ENCODE assay signal across 23 cellular contexts in genomic region chr1:16409536-16410152, GRCh38. TPM values are rescaled to one million over a fixed set of nuclear protein-coding genes. Genes with fewer than 3 reads are reported as not detected.
A peak's percentile ranks its signal among the peaks of the same experiment; 100 is the strongest.
DNase-seq lines count a peak whose midpoint lies in the region; ATAC-seq, FAIRE-seq and TF ChIP-seq lines count a peak whose summit lies in the region.
"Had no signal": no experiment of that assay in that cellular context is flagged by ENCODE, and none has a peak within 500 bp of the region (broad histone marks: within the 10 kb centered on the region; RNA-seq: fewer than 3 reads in every experiment).

No MANE protein-coding gene starts in this region.

- TF ChIP-seq EP300 in K562 (IDR thresholded peaks at IDR 0.05; ENCODE audit: low read length) = no peak

- peaks cover 5% of the 10 kb centered on the region for H3K9me1 ChIP-seq in K562 (ENCODE audit: control insufficient read depth, insufficient read depth, low read length)

- H3K4me1 Mint-ChIP-seq in stimulated activated effector memory CD8-positive, alpha-beta T cell treated with anti-CD3 and anti-CD28 coated beads, Interleukin-12 subunit alpha, Interleukin-12 subunit beta, amount 100 ng/mL, for 72 hours = peaks cover 6% of the 10 kb centered on the region
- H3K4me1 Mint-ChIP-seq: T-cell had no signal

- peaks cover 0 to 15% of the 10 kb centered on the region in 2 experiments; a peak in 3 of 5 replicates for H3K4me1 ChIP-seq in K562 (replicated peaks in 1 of 2; ENCODE audit: control insufficient read depth in 2 of 2, insufficient read depth in 2 of 2, low read length in 2 of 2)
- H3K4me1 ChIP-seq: HAP-1 had no signal

- H3K4me3 Mint-ChIP-seq in stimulated activated effector memory CD8-positive, alpha-beta T cell treated with anti-CD3 and anti-CD28 coated beads, Interleukin-12 subunit alpha, Interleukin-12 subunit beta, amount 100 ng/mL, for 72 hours = no peak overlapping the region
- H3K4me3 Mint-ChIP-seq: CD8-positive, alpha-beta T cell; T-cell had no signal

- H3K4me2 ChIP-seq in K562 (ENCODE audit: insufficient read depth, low read length) = no peak overlapping the region

- TF ChIP-seq CTCF in K562 (IDR thresholded peaks at IDR 0.05 in 2 of 3, conservative IDR thresholded peaks at IDR 0.05 in 1 of 3; ENCODE audit: insufficient read depth in 2 of 3, low read depth in 1 of 3, low read length in 3 of 3) = no peak

- H3K36me3 ChIP-seq in H7 (replicated peaks; ENCODE audit: control insufficient read depth, insufficient read depth, low read length) = no peaks in the 10 kb centered on the region
- no peaks in the 10 kb centered on the region for H3K36me3 ChIP-seq in K562 (ENCODE audit: control insufficient read depth, insufficient read depth, low read length)
- H3K36me3 ChIP-seq: BLaER1 treated with 17β-estradiol and CSF1 and Interleukin-3, amounts not matched to agents 10 nM and 100 nM; HAP-1 had no signal

- TF ChIP-seq POLR2A in K562 (conservative IDR thresholded peaks at IDR 0.05) = no peak

- ATAC-seq in K562 = peak; percentile 54; the same call in 2 of the 3 replicates
- no peak for ATAC-seq in stimulated activated effector memory CD8-positive, alpha-beta T cell treated with anti-CD3 and anti-CD28 coated beads, Interleukin-12 subunit alpha, Interleukin-12 subunit beta, amount 100 ng/mL, for 72 hours
- ATAC-seq: CD8-positive, alpha-beta T cell had no signal

- intact Hi-C loops in K562 (cut with micrococcal nuclease) = no loop called here

- DNase-seq in COLO668 (lab: John Stamatoyannopoulos, UW; ENCODE audit: unreplicated experiment) (peak; percentile 69), H7 (peak; percentile 61), K562 (ENCODE audit: extremely low read depth in 1 of 4, low spot score in 3 of 4) (no peak), NCI-H1417 (lab: John Stamatoyannopoulos, UW) (no peak), cerebellar nuclear complex (lab: John Stamatoyannopoulos, UW) (no peak)
- DNase-seq in stimulated activated effector memory CD8-positive, alpha-beta T cell treated with anti-CD3 and anti-CD28 coated beads, Interleukin-12 subunit alpha, Interleukin-12 subunit beta, amount 100 ng/mL, for 72 hours (ENCODE audit: low spot score in 2 of 2) = no peak
- no peak for DNase-seq in activated CD8-positive, alpha-beta memory T cell treated with anti-CD3 and anti-CD28 coated beads, Interleukin-2, amount 50 U/mL, for 48 hours
- DNase-seq: Calu3; CD8-positive, alpha-beta T cell; EL; GF-D8; NCI-H1105; NCI-H1694; NCI-H2081; NCI-H2171 treated with DMSO at 0.1 percent for 48 hours; NCI-H69; T-cell had no signal

- H3K27me3 ChIP-seq in H7 (ENCODE audit: control insufficient read depth, insufficient read depth, low read length) = no peaks in the 10 kb centered on the region
- H3K27me3 ChIP-seq in K562 (ENCODE audit: control insufficient read depth in 2 of 2, insufficient read depth in 2 of 2, low read length in 2 of 2) = no peaks in the 10 kb centered on the region; a peak in 1 of 5 replicates
- H3K27me3 ChIP-seq: BLaER1 treated with 17β-estradiol and CSF1 and Interleukin-3, amounts not matched to agents 10 nM and 100 nM had no signal

- no peaks in the 10 kb centered on the region for H4K20me1 ChIP-seq in K562 (replicated peaks; ENCODE audit: control insufficient read depth, insufficient read depth, low read length)
- H4K20me1 ChIP-seq: BLaER1 treated with 17β-estradiol and CSF1 and Interleukin-3, amounts not matched to agents 10 nM and 100 nM had no signal

- POLR2A ChIA-PET in K562 (lab: Yijun Ruan, JAX) = interaction anchor here (0.6 to 3.1 kb wide), 5 partner anchors 9 to 542 kb away, joined by 3 to 17 read pairs (median 3); no protein-coding TSS in a partner anchor

- TF ChIP-seq RAD21 in K562 (CRISPR knock-in tag; conservative IDR thresholded peaks at IDR 0.05 in 1 of 2, IDR thresholded peaks at IDR 0.05 in 1 of 2) = no peak

- H3K27ac Mint-ChIP-seq in stimulated activated effector memory CD8-positive, alpha-beta T cell treated with anti-CD3 and anti-CD28 coated beads, Interleukin-12 subunit alpha, Interleukin-12 subunit beta, amount 100 ng/mL, for 72 hours = peak overlapping the region; percentile 51
- H3K27ac Mint-ChIP-seq: CD8-positive, alpha-beta T cell; T-cell had no signal

- no peaks in the 10 kb centered on the region for H3K9me3 Mint-ChIP-seq in stimulated activated effector memory CD8-positive, alpha-beta T cell treated with anti-CD3 and anti-CD28 coated beads, Interleukin-12 subunit alpha, Interleukin-12 subunit beta, amount 100 ng/mL, for 72 hours
- H3K9me3 Mint-ChIP-seq: CD8-positive, alpha-beta T cell; T-cell had no signal

- no peak overlapping the region for H3K4me3 ChIP-seq in H7 (ENCODE audit: insufficient read depth, low read depth, low read length)
- H3K4me3 ChIP-seq in K562 = no peak overlapping the region
- H3K4me3 ChIP-seq: BLaER1 treated with 17β-estradiol and CSF1 and Interleukin-3, amounts not matched to agents 10 nM and 100 nM; HAP-1 had no signal

- peak overlapping the region in 1 of 2 experiments; percentile 82; a peak in 1 of 4 replicates for H3K9ac ChIP-seq in K562 (ENCODE audit: insufficient read depth in 1 of 2, low read depth in 2 of 2, low read length in 2 of 2)
- H3K9ac ChIP-seq: BLaER1 treated with 17β-estradiol and CSF1 and Interleukin-3, amounts not matched to agents 10 nM and 100 nM had no signal

- in situ Hi-C loops in K562 (cut with MboI) = no loop called here

- no peak overlapping the region for H3K27ac ChIP-seq in K562 (ENCODE audit: extremely low read depth, low read depth, low read length)
- H3K27ac ChIP-seq: BLaER1 treated with 17β-estradiol and CSF1 and Interleukin-3, amounts not matched to agents 10 nM and 100 nM; HL-60 had no signal

- no TSS peak for BruUV-seq in K562 (replicated peaks; lab: Mats Ljungman, UMichigan)

- peak overlapping the region; percentile 79 for H2AFZ ChIP-seq in K562 (ENCODE audit: low read depth, low read length)

- FAIRE-seq in K562 (lab: Jason Lieb, UNC) = no peak
- FAIRE-seq: GM19239 had no signal

- 57% methylated on average over 24 of the region's 25 CpGs for WGBS in K562 (ENCODE audit: insufficient coverage, low coverage, missing lambda C conversion rate)

- H3K36me3 Mint-ChIP-seq in stimulated activated effector memory CD8-positive, alpha-beta T cell treated with anti-CD3 and anti-CD28 coated beads, Interleukin-12 subunit alpha, Interleukin-12 subunit beta, amount 100 ng/mL, for 72 hours = peaks cover 10% of the 10 kb centered on the region
- H3K36me3 Mint-ChIP-seq: CD8-positive, alpha-beta T cell; T-cell had no signal

- H3K9me3 ChIP-seq in K562 (replicated peaks; ENCODE audit: control insufficient read depth, insufficient read depth, low read depth, low read length) = no peaks in the 10 kb centered on the region
- H3K9me3 ChIP-seq: BLaER1 treated with 17β-estradiol and CSF1 and Interleukin-3, amounts not matched to agents 10 nM and 100 nM; HAP-1 had no signal

- no peaks in the 10 kb centered on the region for H3K79me2 ChIP-seq in K562 (ENCODE audit: control insufficient read depth, insufficient read depth, low read length)

- CTCF ChIA-PET in K562 (lab: Yijun Ruan, JAX; ENCODE audit: low intra/inter-chr PET ratio) = no interaction called here

RNA-seq across cellular contexts. Expression of gene SPATA21, which starts 27.6 kb away (rescaled TPM):
- 0.07 TPM in 1 of 2 replicates, not detected in the other for total RNA-seq in H7 (2014; rRNA removed; shearing (Covaris generic))
- 0.19 and 0.77 TPM in 2 replicates for total RNA-seq in K562 (2011; cell fraction: chromatin; rRNA removed; ENCODE audit: low replicate concordance)
- total RNA-seq in K562 (2011; cell fraction: nucleolus; rRNA removed) = 0.33 and 0.53 TPM in 2 replicates
- 0.22 TPM in 1 of 2 replicates, not detected in the other for total RNA-seq in K562 (2011; cell fraction: nucleoplasm; rRNA removed)
- total RNA-seq in K562 (2014; rRNA removed) (0.08 TPM in 1 of 2 replicates, not detected in the other), K562 (2014; rRNA removed; fragmentation: Illumina TruSeq; extraction: Trizol) (0.11 and 0.13 TPM in 2 replicates), K562 (2015; rRNA removed; fragmentation: Illumina TruSeq; extraction: Trizol) (0.11 TPM in 1 of 2 replicates, not detected in the other), K562 (2021) (0.13 TPM in 1 of 2 replicates, not detected in the other)
- polyA plus RNA-seq in K562 (2011; rRNA removed) (0.04 and 0.17 TPM in 2 replicates), K562 (2014; fragmentation: Illumina TruSeq; extraction: Trizol) (0.15 TPM in 1 of 2 replicates, not detected in the other), K562 (2014; fragmentation: Nextera tagmentation; extraction: Ambion mirVana) (under 1 TPM in 1 of 2 experiments, not detected in 1; 0.10 TPM), K562 (2014; rRNA removed) (0.28 and 0.36 TPM in 2 replicates)
- 0.07 and 0.25 TPM in 2 replicates for polyA plus RNA-seq in K562 (2011; cell fraction: cytosol; rRNA removed)
- 0.17 and 0.87 TPM in 2 replicates for polyA plus RNA-seq in K562 (2011; cell fraction: nucleus; rRNA removed)
- 0.12 and 0.26 TPM in 2 replicates for polyA plus RNA-seq in K562 (2012)
- polyA minus RNA-seq in K562 (2011; rRNA and poly(A)+ RNA removed) = not detected in 2 replicates
- polyA minus RNA-seq in K562 (2011; cell fraction: cytosol; rRNA and poly(A)+ RNA removed) = not detected in 2 replicates
- not detected in 2 replicates for polyA minus RNA-seq in K562 (2011; cell fraction: nucleus; rRNA and poly(A)+ RNA removed)
- total RNA-seq: Calu3; CD8-positive, alpha-beta T cell; HT-29; NCI-H460; T-cell had no signal

RNA-seq across cellular contexts. Expression of gene NECAP2, which starts 30.9 kb away (rescaled TPM):
- 69.5 and 80.0 TPM in 2 replicates for total RNA-seq in H7 (2014; rRNA removed; shearing (Covaris generic))
- total RNA-seq in K562 (2011; cell fraction: chromatin; rRNA removed; ENCODE audit: low replicate concordance) = 80.1 and 150 TPM in 2 replicates
- total RNA-seq in K562 (2011; cell fraction: nucleolus; rRNA removed) = 98.0 and 100 TPM in 2 replicates
- total RNA-seq in K562 (2011; cell fraction: nucleoplasm; rRNA removed) = 86.6 and 88.1 TPM in 2 replicates
- 82.8 and 105 TPM in 2 replicates for total RNA-seq in K562 (2014; rRNA removed)
- total RNA-seq in K562 (2014; rRNA removed; fragmentation: Illumina TruSeq; extraction: Trizol) = 58.6 and 62.1 TPM in 2 replicates
- total RNA-seq in K562 (2015; rRNA removed; fragmentation: Illumina TruSeq; extraction: Trizol) = 77.6 and 79.2 TPM in 2 replicates
- total RNA-seq in K562 (2021) = 71.9 and 72.5 TPM in 2 replicates
- polyA plus RNA-seq in K562 (2011; rRNA removed) = 81.8 and 85.4 TPM in 2 replicates
- polyA plus RNA-seq in K562 (2011; cell fraction: cytosol; rRNA removed) = 92.3 and 104 TPM in 2 replicates
- polyA plus RNA-seq in K562 (2011; cell fraction: nucleus; rRNA removed) = 65.6 and 71.5 TPM in 2 replicates
- 75.2 and 79.0 TPM in 2 replicates for polyA plus RNA-seq in K562 (2012)
- 92.9 and 93.7 TPM in 2 replicates for polyA plus RNA-seq in K562 (2014; fragmentation: Illumina TruSeq; extraction: Trizol)
- polyA plus RNA-seq in K562 (2014; fragmentation: Nextera tagmentation; extraction: Ambion mirVana) = 10 to 100 TPM; 22.7 to 30.6 TPM
- 107 and 118 TPM in 2 replicates for polyA plus RNA-seq in K562 (2014; rRNA removed)
- polyA minus RNA-seq in K562 (2011; rRNA and poly(A)+ RNA removed) = 70.5 and 74.7 TPM in 2 replicates
- polyA minus RNA-seq in K562 (2011; cell fraction: cytosol; rRNA and poly(A)+ RNA removed) = 45.0 and 45.3 TPM in 2 replicates
- polyA minus RNA-seq in K562 (2011; cell fraction: nucleus; rRNA and poly(A)+ RNA removed) = 31.8 and 51.9 TPM in 2 replicates

RNA-seq across cellular contexts. Expression of gene SZRD1, which starts 42.6 kb away (rescaled TPM):
- 111 and 124 TPM in 2 replicates for total RNA-seq in H7 (2014; rRNA removed; shearing (Covaris generic))
- total RNA-seq in K562 (2011; cell fraction: chromatin; rRNA removed; ENCODE audit: low replicate concordance) = 32.7 and 51.8 TPM in 2 replicates
- total RNA-seq in K562 (2011; cell fraction: nucleolus; rRNA removed) = 40.4 and 41.1 TPM in 2 replicates
- total RNA-seq in K562 (2011; cell fraction: nucleoplasm; rRNA removed) = 47.8 and 68.1 TPM in 2 replicates
- total RNA-seq in K562 (2014; rRNA removed) = 72.9 and 112 TPM in 2 replicates
- 48.5 and 53.3 TPM in 2 replicates for total RNA-seq in K562 (2014; rRNA removed; fragmentation: Illumina TruSeq; extraction: Trizol)
- 80.1 and 88.3 TPM in 2 replicates for total RNA-seq in K562 (2015; rRNA removed; fragmentation: Illumina TruSeq; extraction: Trizol)
- 145 and 149 TPM in 2 replicates for total RNA-seq in K562 (2021)
- 82.5 and 83.2 TPM in 2 replicates for polyA plus RNA-seq in K562 (2011; rRNA removed)
- polyA plus RNA-seq in K562 (2011; cell fraction: cytosol; rRNA removed) = 119 and 167 TPM in 2 replicates
- polyA plus RNA-seq in K562 (2011; cell fraction: nucleus; rRNA removed) = 47.8 and 62.7 TPM in 2 replicates
- 91.4 and 111 TPM in 2 replicates for polyA plus RNA-seq in K562 (2012)
- polyA plus RNA-seq in K562 (2014; fragmentation: Illumina TruSeq; extraction: Trizol) = 143 and 171 TPM in 2 replicates
- 1 to 10 TPM; 3.9 to 7.2 TPM for polyA plus RNA-seq in K562 (2014; fragmentation: Nextera tagmentation; extraction: Ambion mirVana)
- 82.5 and 110 TPM in 2 replicates for polyA plus RNA-seq in K562 (2014; rRNA removed)
- polyA minus RNA-seq in K562 (2011; rRNA and poly(A)+ RNA removed) = 36.0 and 46.5 TPM in 2 replicates
- 60.6 and 62.5 TPM in 2 replicates for polyA minus RNA-seq in K562 (2011; cell fraction: cytosol; rRNA and poly(A)+ RNA removed)
- 12.4 and 16.3 TPM in 2 replicates for polyA minus RNA-seq in K562 (2011; cell fraction: nucleus; rRNA and poly(A)+ RNA removed)

RNA-seq across cellular contexts. Expression of gene FBXO42, which starts 57.4 kb away (rescaled TPM):
- total RNA-seq in H7 (2014; rRNA removed; shearing (Covaris generic)) = 38.9 and 40.4 TPM in 2 replicates
- 67.9 and 105 TPM in 2 replicates for total RNA-seq in K562 (2011; cell fraction: chromatin; rRNA removed; ENCODE audit: low replicate concordance)
- 41.7 and 47.5 TPM in 2 replicates for total RNA-seq in K562 (2011; cell fraction: nucleolus; rRNA removed)
- 69.1 and 89.4 TPM in 2 replicates for total RNA-seq in K562 (2011; cell fraction: nucleoplasm; rRNA removed)
- total RNA-seq in K562 (2014; rRNA removed) (11.6 and 13.6 TPM in 2 replicates), K562 (2014; rRNA removed; fragmentation: Illumina TruSeq; extraction: Trizol) (14.6 and 17.4 TPM in 2 replicates), K562 (2015; rRNA removed; fragmentation: Illumina TruSeq; extraction: Trizol) (15.5 and 17.5 TPM in 2 replicates), K562 (2021) (21.2 and 24.1 TPM in 2 replicates)
- polyA plus RNA-seq in K562 (2011; rRNA removed) (23.6 and 37.6 TPM in 2 replicates), K562 (2014; fragmentation: Illumina TruSeq; extraction: Trizol) (20.8 and 24.8 TPM in 2 replicates), K562 (2014; fragmentation: Nextera tagmentation; extraction: Ambion mirVana) (1 to 10 TPM; 7.2 to 8.0 TPM), K562 (2014; rRNA removed) (15.4 and 20.1 TPM in 2 replicates)
- polyA plus RNA-seq in K562 (2011; cell fraction: cytosol; rRNA removed) = 26.7 and 30.1 TPM in 2 replicates
- polyA plus RNA-seq in K562 (2011; cell fraction: nucleus; rRNA removed) = 48.3 and 53.6 TPM in 2 replicates
- 17.4 and 33.7 TPM in 2 replicates for polyA plus RNA-seq in K562 (2012)
- polyA minus RNA-seq in K562 (2011; rRNA and poly(A)+ RNA removed) = 31.9 and 41.8 TPM in 2 replicates
- 13.6 and 19.1 TPM in 2 replicates for polyA minus RNA-seq in K562 (2011; cell fraction: cytosol; rRNA and poly(A)+ RNA removed)
- 13.2 and 26.5 TPM in 2 replicates for polyA minus RNA-seq in K562 (2011; cell fraction: nucleus; rRNA and poly(A)+ RNA removed)

Comparison
In these comparisons a context has a peak if more than half of its experiments do, and no peak if none do; other contexts are left out.
1. DNase-seq: peak in COLO668 (single experiment) and H7 (single experiment); none in K562 (0 of 4), stimulated activated effector memory CD8-positive, alpha-beta T cell treated with anti-CD3 and anti-CD28 coated beads, Interleukin-12 subunit alpha, Interleukin-12 subunit beta, amount 100 ng/mL, for 72 hours (0 of 2), NCI-H1417 (0 of 3), cerebellar nuclear complex (0 of 2) and activated CD8-positive, alpha-beta memory T cell treated with anti-CD3 and anti-CD28 coated beads, Interleukin-2, amount 50 U/mL, for 48 hours (single experiment).